Comparison of ENCODE assay signal across 8 cellular contexts in genomic region chr4:140152015-140152703, GRCh38. TPM values are rescaled to one million over a fixed set of nuclear protein-coding genes. Genes with fewer than 3 reads are reported as not detected.
DNase-seq lines count a peak whose midpoint lies in the region; ATAC-seq and TF ChIP-seq lines count a peak whose summit lies in the region.

No MANE protein-coding gene starts in this region.

- H3K27ac ChIP-seq in angular gyrus (ENCODE audit: low read depth, low read length) (peak overlapping the region; percentile 69), sigmoid colon (peak overlapping the region; percentile 96 to 99 (median 98))

- peak overlapping the region; percentile 90 for H3K4me3 Mint-ChIP-seq in Calu3 (ENCODE audit: low read depth, unreplicated experiment)
- peak overlapping the region; percentile 94 for H3K4me3 Mint-ChIP-seq in T-helper 2 cell treated with Interferon-gamma antibody and Interleukin-4, amounts not matched to agents 5 μg/mL and 100 μg/mL, for 36 hours

- no peaks in the 10 kb centered on the region for H3K36me3 ChIP-seq in sigmoid colon

- H3K27me3 Mint-ChIP-seq in Calu3 (ENCODE audit: unreplicated experiment), result no peaks in the 10 kb centered on the region
- H3K27me3 Mint-ChIP-seq in T-helper 2 cell treated with Interferon-gamma antibody and Interleukin-4, amounts not matched to agents 5 μg/mL and 100 μg/mL, for 36 hours (ENCODE audit: low read depth), result peaks cover 47% of the 10 kb centered on the region

- no peaks in the 10 kb centered on the region for H3K9me3 Mint-ChIP-seq in Calu3 (ENCODE audit: low read depth, unreplicated experiment)
- no peaks in the 10 kb centered on the region for H3K9me3 Mint-ChIP-seq in T-helper 2 cell treated with Interferon-gamma antibody and Interleukin-4, amounts not matched to agents 5 μg/mL and 100 μg/mL, for 36 hours

- TSS peak; percentile 34 for BruUV-seq in Calu3 (replicated peaks; lab: Mats Ljungman, UMichigan)

- H3K27me3 ChIP-seq in sigmoid colon, result no peaks in the 10 kb centered on the region

- no peaks in the 10 kb centered on the region for H3K9me3 ChIP-seq in sigmoid colon

- CTCF ChIA-PET in Calu3 (lab: Charles Lee), result interaction anchor here (1.0 to 2.5 kb wide), 2 partner anchors 103 to 132 kb away, joined by 3 to 7 read pairs; no protein-coding TSS in a partner anchor

- DNase-seq in Calu3, result peak; percentile 81
- DNase-seq in NAMALWA (ENCODE audit: low spot score), result peak; percentile 86
- DNase-seq in T-helper 2 cell treated with Interferon-gamma antibody and Interleukin-4, amounts not matched to agents 5 μg/mL and 100 μg/mL, for 36 hours (ENCODE audit: low spot score), result peak; percentile 72
- DNase-seq in hypothalamus (lab: John Stamatoyannopoulos, UW), result peak in 43 of 51 donors; percentile 5 to 80 (median 52)
- DNase-seq in sigmoid colon, result peak; percentile 86

- no peak for TF ChIP-seq CTCF in Calu3 (IDR thresholded peaks at IDR 0.05; ENCODE audit: unreplicated experiment)
- TF ChIP-seq CTCF in sigmoid colon (IDR thresholded peaks at IDR 0.05), result peak; percentile 11 to 31 (median 22)

- peaks cover 8% of the 10 kb centered on the region for H3K4me1 Mint-ChIP-seq in Calu3 (ENCODE audit: low read depth, unreplicated experiment)
- H3K4me1 Mint-ChIP-seq in T-helper 2 cell treated with Interferon-gamma antibody and Interleukin-4, amounts not matched to agents 5 μg/mL and 100 μg/mL, for 36 hours (ENCODE audit: low read depth), result peaks cover 38% of the 10 kb centered on the region

- 0 to 1% methylated on average over 50 of the region's 50 CpGs for WGBS in sigmoid colon, 2 donors

- H3K36me3 Mint-ChIP-seq in Calu3 (ENCODE audit: insufficient read depth, unreplicated experiment), result peaks cover 47% of the 10 kb centered on the region
- H3K36me3 Mint-ChIP-seq in T-helper 2 cell treated with Interferon-gamma antibody and Interleukin-4, amounts not matched to agents 5 μg/mL and 100 μg/mL, for 36 hours (ENCODE audit: low read depth), result no peaks in the 10 kb centered on the region

- H3K27ac Mint-ChIP-seq in Calu3 (ENCODE audit: unreplicated experiment), result peak overlapping the region; percentile 73
- H3K27ac Mint-ChIP-seq in T-helper 2 cell treated with Interferon-gamma antibody and Interleukin-4, amounts not matched to agents 5 μg/mL and 100 μg/mL, for 36 hours, result peak overlapping the region; percentile 91

- H3K4me1 ChIP-seq in sigmoid colon, result peaks cover 0 to 25% (median 11%) of the 10 kb centered on the region in 4 donors

- peak in 1 of 2 donors; percentile 28 for TF ChIP-seq POLR2A in sigmoid colon (IDR thresholded peaks at IDR 0.05)

- peak overlapping the region; percentile 71 to 86 (median 76) for H3K4me3 ChIP-seq in sigmoid colon

- intact Hi-C loops in Calu3 (cut with micrococcal nuclease; ENCODE audit: unreplicated experiment) (loop anchor here (1.0 to 10.0 kb wide), 3 partner anchors 55 to 173 kb away; no protein-coding TSS in a partner anchor), sigmoid colon (cut with DNase I) (loop anchor here (2.0 to 10.0 kb wide), 12 partner anchors 55 to 847 kb away; partner anchors contain the start of genes MGST2, NAA15, NDUFC1 and SETD7)

- ATAC-seq in GM21367 (IDR thresholded peaks at IDR 0.05; ENCODE audit: unreplicated experiment) (no peak), HG03520 (IDR thresholded peaks at IDR 0.05; ENCODE audit: unreplicated experiment) (no peak)

- no peak for TF ChIP-seq EP300 in sigmoid colon (IDR thresholded peaks at IDR 0.05)

RNA-seq across cellular contexts. Expression of gene MAML3, which starts 1.8 kb away (rescaled TPM):
- total RNA-seq in Calu3 (2022), result 3.8 and 4.0 TPM in 2 replicates
- total RNA-seq in sigmoid colon, result 10 to 100 TPM in 1 of 4 donors, 1 to 10 TPM in 3; 5.0 to 16.3 (median 7.6) TPM
- 1 to 10 TPM; 3.5 to 5.4 (median 4.2) TPM for polyA plus RNA-seq in sigmoid colon
